8 cellular contexts compared by ENCODE assay signal in genomic region chr18:31741096-31741735, GRCh38. TPM values are rescaled to one million over a fixed set of nuclear protein-coding genes. Genes with fewer than 3 reads are reported as not detected.
DNase-seq lines count a peak whose midpoint lies in the region; TF ChIP-seq lines count a peak whose summit lies in the region.
"Had no signal": no experiment of that assay in that cellular context is flagged by ENCODE, and none has a peak within 500 bp of the region (broad histone marks: within the 10 kb centered on the region; RNA-seq: fewer than 3 reads in every experiment).

No MANE protein-coding gene starts in this region.

- H3K36me3 Mint-ChIP-seq in chondrocyte (ENCODE audit: low read depth) = no peaks in the 10 kb centered on the region

- peak; percentile 92 for TF ChIP-seq CTCF in chondrocyte (IDR thresholded peaks at IDR 0.05)

- no peaks in the 10 kb centered on the region for H3K4me1 Mint-ChIP-seq in chondrocyte (ENCODE audit: low read depth)

- H3K9me3 Mint-ChIP-seq in chondrocyte (ENCODE audit: low read depth) = no peaks in the 10 kb centered on the region

- H3K4me3 Mint-ChIP-seq in chondrocyte (ENCODE audit: unreplicated experiment) = no peak overlapping the region
- H3K4me3 Mint-ChIP-seq: dendritic cell treated with granulocyte-macrophage colony-stimulating factor and Interleukin-4, amounts not matched to agents 40 ng/mL and 50 ng/mL, for 4 days had no signal

- H3K27me3 Mint-ChIP-seq in chondrocyte (ENCODE audit: low read depth) = peaks cover 1% of the 10 kb centered on the region

- H3K27ac Mint-ChIP-seq in chondrocyte (ENCODE audit: unreplicated experiment) = no peak overlapping the region
- H3K27ac Mint-ChIP-seq: dendritic cell treated with granulocyte-macrophage colony-stimulating factor and Interleukin-4, amounts not matched to agents 40 ng/mL and 50 ng/mL, for 4 days had no signal

- DNase-seq in GM04504 (ENCODE audit: low read depth) = peak; percentile 6
- DNase-seq in KG1 (lab: John Stamatoyannopoulos, UW) = peak; percentile 49
- peak; percentile 38 for DNase-seq in T-helper 9 cell
- no peak for DNase-seq in chondrocyte (ENCODE audit: low spot score)
- DNase-seq in mucosa of gallbladder (ENCODE audit: low spot score) = peak; percentile 46
- peak; percentile 73 for DNase-seq in superior temporal gyrus (ENCODE audit: extremely low spot score)
- no peak for DNase-seq in putamen (ENCODE audit: low spot score)

RNA-seq across cellular contexts. Expression of gene SLC25A52, which starts 19.5 kb away (rescaled TPM):
- total RNA-seq in chondrocyte (0.20 to 0.53 TPM in 2 of 3 replicates, not detected in the other), mucosa of gallbladder (0.26 TPM)

RNA-seq across cellular contexts. Expression of gene B4GALT6, which starts 56.8 kb away (rescaled TPM):
- 9.8 to 23.3 TPM (median 12.2 TPM) in 3 replicates for total RNA-seq in chondrocyte
- 16.9 TPM for total RNA-seq in mucosa of gallbladder

Comparison
In these comparisons a context has a peak if more than half of its experiments do, and no peak if none do; other contexts are left out.
1. DNase-seq: peak in GM04504 (single experiment), KG1 (single experiment), T-helper 9 cell (single experiment), mucosa of gallbladder (single experiment) and superior temporal gyrus (single experiment); none in chondrocyte (single experiment) and putamen (single experiment).